In the genomic region with DNA sequence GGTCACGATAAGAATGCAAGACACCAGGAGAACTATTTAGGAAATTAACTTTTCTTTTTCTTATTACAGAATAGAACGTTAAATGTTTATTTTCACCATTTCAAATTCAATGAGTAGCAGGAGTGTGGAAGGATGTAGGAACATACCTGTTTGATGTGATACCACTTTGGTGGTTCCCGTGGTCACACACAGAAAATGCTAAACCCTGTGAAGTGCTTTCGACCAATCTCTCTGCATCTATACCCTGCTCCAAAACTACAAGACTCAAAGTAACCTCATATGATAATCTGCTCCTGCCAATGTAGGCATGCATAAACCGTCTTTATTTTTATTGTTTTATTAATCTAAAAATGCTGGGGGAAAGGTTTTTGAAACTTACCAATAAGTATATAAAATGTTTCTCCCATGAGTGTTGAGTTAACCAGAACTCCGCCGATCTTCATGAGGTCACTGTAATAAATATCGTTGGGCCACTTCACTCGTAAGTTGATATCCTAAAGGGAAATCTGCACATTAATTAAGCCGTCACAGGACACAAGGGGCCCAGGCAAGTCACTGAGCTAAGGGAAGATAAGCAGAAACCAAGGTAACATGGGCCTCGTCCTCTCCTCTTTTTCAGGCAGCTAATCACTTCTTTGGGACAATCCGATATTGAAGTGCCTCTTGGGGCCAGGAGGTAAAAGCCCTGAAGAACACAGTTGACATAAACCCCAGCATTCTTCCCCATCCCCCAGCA, we compare ENCODE assay signal across 25 cellular contexts.
DNase-seq lines count a peak whose midpoint lies in the region; ATAC-seq and TF ChIP-seq lines count a peak whose summit lies in the region.
"Had no signal": no experiment of that assay in that cellular context is flagged by ENCODE, and none has a peak within 500 bp of the region (broad histone marks: within the 10 kb centered on the region; RNA-seq: fewer than 3 reads in every experiment).

No MANE protein-coding gene starts in this region.

- DNase-seq in DMS 273 (lab: John Stamatoyannopoulos, UW; ENCODE audit: unreplicated experiment): peak; percentile 8
- no peak for DNase-seq in DMS 273 treated with DMSO at 0.1 percent for 48 hours (lab: John Stamatoyannopoulos, UW)
- no peak for DNase-seq in activated naive CD8-positive, alpha-beta T cell treated with anti-CD3 and anti-CD28 coated beads, Interleukin-2, amount 10 ng/mL, durations not matched to agents 7 days and 5 days
- DNase-seq in activated naive CD8-positive, alpha-beta T cell treated with anti-CD3 and anti-CD28 coated beads, Interleukin-2, amount 50 U/mL, for 24 hours: no peak
- DNase-seq in NCI-H524 (lab: John Stamatoyannopoulos, UW): peak; percentile 33 to 64
- no peak for DNase-seq in nephron progenitor cell
- no peak for DNase-seq in Kasumi-1 (lab: John Stamatoyannopoulos, UW)
- no peak for DNase-seq in KG1 (lab: John Stamatoyannopoulos, UW)
- DNase-seq: ACHN; BE2C; CD8-positive, alpha-beta memory T cell; DMS153; GM23248; H7; HFFc6; NCI-H1092; NCI-H1436 treated with DMSO at 0.1 percent for 48 hours; NCI-H187 treated with DMSO at 0.1 percent for 48 hours; NCI-H2171; NCI-H226; NCI-H526 treated with DMSO at 0.1 percent for 48 hours; SHP77; T-helper 1 cell had no signal

- no peak overlapping the region for H3K27ac Mint-ChIP-seq in activated naive CD8-positive, alpha-beta T cell treated with anti-CD3 and anti-CD28 coated beads, Interleukin-2, amount 10 ng/mL, durations not matched to agents 7 days and 5 days
- no peak overlapping the region for H3K27ac Mint-ChIP-seq in activated naive CD8-positive, alpha-beta T cell treated with anti-CD3 and anti-CD28 coated beads, Interleukin-2, amount 50 U/mL, for 24 hours
- peak overlapping the region; percentile 93 for H3K27ac Mint-ChIP-seq in nephron progenitor cell
- H3K27ac Mint-ChIP-seq: CD14-positive monocyte; CD8-positive, alpha-beta memory T cell; HFFc6 had no signal

- TF ChIP-seq CTCF in nephron progenitor cell (IDR thresholded peaks at IDR 0.05): no peak

- H3K9me3 Mint-ChIP-seq in activated naive CD8-positive, alpha-beta T cell treated with anti-CD3 and anti-CD28 coated beads, Interleukin-2, amount 10 ng/mL, durations not matched to agents 7 days and 5 days: no peaks in the 10 kb centered on the region
- H3K9me3 Mint-ChIP-seq in activated naive CD8-positive, alpha-beta T cell treated with anti-CD3 and anti-CD28 coated beads, Interleukin-2, amount 50 U/mL, for 24 hours: no peaks in the 10 kb centered on the region
- no peaks in the 10 kb centered on the region for H3K9me3 Mint-ChIP-seq in nephron progenitor cell
- H3K9me3 Mint-ChIP-seq: CD14-positive monocyte; CD8-positive, alpha-beta memory T cell; HFFc6 had no signal

- POLR2A ChIA-PET in activated naive CD8-positive, alpha-beta T cell treated with anti-CD3 and anti-CD28 coated beads, Interleukin-2, amount 10 ng/mL, durations not matched to agents 7 days and 5 days (lab: Charles Lee): no interaction called here

- no peaks in the 10 kb centered on the region for H3K27me3 Mint-ChIP-seq in activated naive CD8-positive, alpha-beta T cell treated with anti-CD3 and anti-CD28 coated beads, Interleukin-2, amount 10 ng/mL, durations not matched to agents 7 days and 5 days
- H3K27me3 Mint-ChIP-seq in activated naive CD8-positive, alpha-beta T cell treated with anti-CD3 and anti-CD28 coated beads, Interleukin-2, amount 50 U/mL, for 24 hours: no peaks in the 10 kb centered on the region
- no peaks in the 10 kb centered on the region for H3K27me3 Mint-ChIP-seq in nephron progenitor cell (ENCODE audit: low read depth, poor library complexity)
- H3K27me3 Mint-ChIP-seq: CD8-positive, alpha-beta memory T cell had no signal

- peak; percentile 56 for ATAC-seq in activated naive CD8-positive, alpha-beta T cell treated with anti-CD3 and anti-CD28 coated beads, Interleukin-2, amount 10 ng/mL, durations not matched to agents 7 days and 5 days (ENCODE audit: low read depth)
- no peak for ATAC-seq in activated naive CD8-positive, alpha-beta T cell treated with anti-CD3 and anti-CD28 coated beads, Interleukin-2, amount 50 U/mL, for 24 hours
- ATAC-seq: Panc1 had no signal

- peaks cover 10% of the 10 kb centered on the region for H3K4me1 Mint-ChIP-seq in activated naive CD8-positive, alpha-beta T cell treated with anti-CD3 and anti-CD28 coated beads, Interleukin-2, amount 10 ng/mL, durations not matched to agents 7 days and 5 days
- no peaks in the 10 kb centered on the region for H3K4me1 Mint-ChIP-seq in activated naive CD8-positive, alpha-beta T cell treated with anti-CD3 and anti-CD28 coated beads, Interleukin-2, amount 50 U/mL, for 24 hours
- H3K4me1 Mint-ChIP-seq in nephron progenitor cell: peaks cover 68% of the 10 kb centered on the region
- H3K4me1 Mint-ChIP-seq: CD14-positive monocyte; CD8-positive, alpha-beta memory T cell had no signal

- H3K4me3 Mint-ChIP-seq in activated naive CD8-positive, alpha-beta T cell treated with anti-CD3 and anti-CD28 coated beads, Interleukin-2, amount 10 ng/mL, durations not matched to agents 7 days and 5 days: no peak overlapping the region
- H3K4me3 Mint-ChIP-seq in activated naive CD8-positive, alpha-beta T cell treated with anti-CD3 and anti-CD28 coated beads, Interleukin-2, amount 50 U/mL, for 24 hours: no peak overlapping the region
- peak overlapping the region; percentile 2 for H3K4me3 Mint-ChIP-seq in nephron progenitor cell
- H3K4me3 Mint-ChIP-seq: CD14-positive monocyte; CD8-positive, alpha-beta memory T cell; HFFc6 had no signal

- H3K36me3 Mint-ChIP-seq in activated naive CD8-positive, alpha-beta T cell treated with anti-CD3 and anti-CD28 coated beads, Interleukin-2, amount 10 ng/mL, durations not matched to agents 7 days and 5 days: no peaks in the 10 kb centered on the region
- peaks cover 10% of the 10 kb centered on the region for H3K36me3 Mint-ChIP-seq in activated naive CD8-positive, alpha-beta T cell treated with anti-CD3 and anti-CD28 coated beads, Interleukin-2, amount 50 U/mL, for 24 hours (ENCODE audit: low read depth)
- peaks cover 14% of the 10 kb centered on the region for H3K36me3 Mint-ChIP-seq in nephron progenitor cell (ENCODE audit: low read depth)
- H3K36me3 Mint-ChIP-seq: CD14-positive monocyte had no signal

Comparison
In these comparisons a context has a peak if more than half of its experiments do, and no peak if none do; other contexts are left out.
1. DNase-seq: peak in DMS 273 (single experiment) and NCI-H524 (2 of 2); none in DMS 273 treated with DMSO at 0.1 percent for 48 hours (single experiment), activated naive CD8-positive, alpha-beta T cell treated with anti-CD3 and anti-CD28 coated beads, Interleukin-2, amount 10 ng/mL, durations not matched to agents 7 days and 5 days (single experiment), activated naive CD8-positive, alpha-beta T cell treated with anti-CD3 and anti-CD28 coated beads, Interleukin-2, amount 50 U/mL, for 24 hours (single experiment), nephron progenitor cell (single experiment), Kasumi-1 (0 of 2) and KG1 (single experiment).